Comparison of ENCODE assay signal across 27 cellular contexts in the genomic region with DNA sequence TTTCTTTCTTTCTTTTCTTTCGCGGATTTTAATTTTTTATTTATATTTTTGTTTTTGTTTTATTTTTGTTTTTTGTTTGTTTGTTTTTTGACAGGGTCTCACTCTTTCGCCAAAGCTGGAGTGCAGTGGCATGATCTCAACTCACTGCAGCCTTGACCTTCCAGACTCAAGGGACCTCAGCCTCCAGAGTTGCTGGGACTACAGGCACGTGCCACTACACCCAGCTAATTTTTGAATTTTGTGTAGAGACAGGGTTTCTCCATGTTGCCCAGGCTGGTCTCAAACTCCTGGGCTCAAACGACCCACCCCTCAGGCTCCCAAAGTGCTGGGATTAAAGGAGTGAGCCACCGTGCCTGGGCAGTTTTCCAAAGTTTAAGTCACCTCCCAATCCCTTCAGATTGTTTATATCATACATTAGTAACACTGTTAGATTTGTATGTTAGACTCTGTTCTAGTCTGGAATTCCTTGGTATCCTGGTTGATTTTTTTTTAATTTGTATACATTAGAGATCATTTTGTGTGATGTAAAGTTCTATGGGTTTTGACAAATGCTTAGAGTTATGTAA.
DNase-seq lines count a peak whose midpoint lies in the region; ATAC-seq and TF ChIP-seq lines count a peak whose summit lies in the region.
"Had no signal": no experiment of that assay in that cellular context is flagged by ENCODE, and none has a peak within 500 bp of the region (broad histone marks: within the 10 kb centered on the region; RNA-seq: fewer than 3 reads in every experiment).

No MANE protein-coding gene starts in this region.

- H3K27me3 Mint-ChIP-seq in nephron progenitor cell (ENCODE audit: low read depth, poor library complexity) = no peaks in the 10 kb centered on the region
- H3K27me3 Mint-ChIP-seq: B cell, IgD-negative memory B cell, naive B cell had no signal

- H3K27me3 ChIP-seq in SK-N-SH (ENCODE audit: insufficient read depth) (no peaks in the 10 kb centered on the region), fibroblast of lung (ENCODE audit: control insufficient read depth, insufficient read depth, low read length) (no peaks in the 10 kb centered on the region)
- H3K27me3 ChIP-seq: testis had no signal

- no peak overlapping the region for H3K4me2 ChIP-seq in SK-N-SH
- H3K4me2 ChIP-seq in fibroblast of lung (ENCODE audit: extremely low read depth, insufficient read depth, low read length) = peak overlapping the region; percentile 35

- no peak overlapping the region for H3K9ac ChIP-seq in SK-N-SH
- H3K9ac ChIP-seq in fibroblast of lung (ENCODE audit: insufficient read depth, low read length) = no peak overlapping the region

- peaks cover 15% of the 10 kb centered on the region for H3K36me3 Mint-ChIP-seq in nephron progenitor cell (ENCODE audit: low read depth)
- H3K36me3 Mint-ChIP-seq: CD8-positive, alpha-beta memory T cell; IgD-negative memory B cell had no signal

- POLR2A ChIA-PET in SK-N-SH (lab: Yijun Ruan, JAX) = no interaction called here

- CTCF ChIA-PET in SK-N-SH (lab: Yijun Ruan, JAX) = no interaction called here

- no peak; the same call in 2 of the 3 replicates for ATAC-seq in SK-N-SH treated with all-trans-retinoic acid at 6 μM for 48 hours
- ATAC-seq in HG02759 (IDR thresholded peaks at IDR 0.05; ENCODE audit: unreplicated experiment) = no peak
- ATAC-seq in HG02973 (IDR thresholded peaks at IDR 0.05; ENCODE audit: unreplicated experiment) = no peak
- ATAC-seq: activated CD8-positive, alpha-beta T cell treated with anti-CD3 and anti-CD28 coated beads, Interleukin-2, amount 10 ng/mL, durations not matched to agents 7 days and 5 days; activated naive CD4-positive, alpha-beta T cell treated with anti-CD3 and anti-CD28 coated beads, Interleukin-2, amount 50 U/mL, for 72 hours; esophagus mucosa; left lobe of liver; T-helper 17 cell had no signal

- H3K79me2 ChIP-seq in SK-N-SH (ENCODE audit: insufficient read depth) = no peaks in the 10 kb centered on the region
- H3K79me2 ChIP-seq in fibroblast of lung (ENCODE audit: control insufficient read depth, insufficient read depth, low read length) = no peaks in the 10 kb centered on the region

- H3K27ac ChIP-seq in SK-N-SH (ENCODE audit: low read depth in 2 of 2, low read length in 1 of 2) (no peak overlapping the region; a peak in 1 of 4 replicates), fibroblast of lung (ENCODE audit: insufficient read depth, low read length) (no peak overlapping the region)
- H3K27ac ChIP-seq: testis had no signal

- 66% methylated on average over 6 of the region's 6 CpGs for WGBS in SK-N-SH (ENCODE audit: low lambda C conversion rate)

- no peaks in the 10 kb centered on the region; a peak in 1 of 4 replicates for H3K4me1 ChIP-seq in SK-N-SH (ENCODE audit: control insufficient read depth in 1 of 2, insufficient read depth in 2 of 2, low read depth in 1 of 2, low read length in 1 of 2)
- H3K4me1 ChIP-seq in fibroblast of lung (ENCODE audit: control insufficient read depth, extremely low read depth, insufficient read depth, low read length) = peaks cover 4% of the 10 kb centered on the region
- H3K4me1 ChIP-seq: testis had no signal

- H3F3A ChIP-seq in SK-N-SH (replicated peaks; ENCODE audit: insufficient read depth) = no peaks in the 10 kb centered on the region

- H3K27ac Mint-ChIP-seq in nephron progenitor cell = no peak overlapping the region
- H3K27ac Mint-ChIP-seq: activated CD8-positive, alpha-beta T cell treated with anti-CD3 and anti-CD28 coated beads, Interleukin-2, amount 10 ng/mL, durations not matched to agents 7 days and 5 days; activated naive CD4-positive, alpha-beta T cell treated with anti-CD3 and anti-CD28 coated beads, Interleukin-2, amount 50 U/mL, for 72 hours; activated T-helper 2 cell treated with anti-CD3 and anti-CD28 coated beads, Interferon-gamma antibody, Interleukin-2, Interleukin-4, amounts not matched to agents 10 μg/mL and 5 μg/mL and 100 μg/mL, durations not matched to agents 14 hours and 24 hours and 36 hours; B cell; CD8-positive, alpha-beta memory T cell; IgD-negative memory B cell; naive B cell; T-helper 17 cell had no signal

- no peaks in the 10 kb centered on the region for H4K20me1 ChIP-seq in SK-N-SH (ENCODE audit: insufficient read depth)
- no peaks in the 10 kb centered on the region for H4K20me1 ChIP-seq in fibroblast of lung (ENCODE audit: control insufficient read depth, extremely low read depth, insufficient read depth, low read length)

- H3K36me3 ChIP-seq in SK-N-SH (replicated peaks in 1 of 2; ENCODE audit: control insufficient read depth in 1 of 2, insufficient read depth in 2 of 2, low read length in 1 of 2) (no peaks in the 10 kb centered on the region), fibroblast of lung (ENCODE audit: control insufficient read depth, insufficient read depth, low read length) (no peaks in the 10 kb centered on the region)

- H3K9me3 ChIP-seq in SK-N-SH (no peaks in the 10 kb centered on the region), fibroblast of lung (ENCODE audit: control insufficient read depth, insufficient read depth, low read depth, low read length) (no peaks in the 10 kb centered on the region)
- H3K9me3 ChIP-seq: testis had no signal

- no peaks in the 10 kb centered on the region for H3K9me2 ChIP-seq in SK-N-SH

- TF ChIP-seq CTCF in SK-N-SH (IDR thresholded peaks at IDR 0.05) (no peak), fibroblast of lung (conservative IDR thresholded peaks at IDR 0.05 in 1 of 2, IDR thresholded peaks at IDR 0.05 in 1 of 2; ENCODE audit: low read depth in 1 of 2, low read length in 2 of 2) (no peak), nephron progenitor cell (IDR thresholded peaks at IDR 0.05) (no peak)

- H3K4me1 Mint-ChIP-seq in nephron progenitor cell = peaks cover 7% of the 10 kb centered on the region
- H3K4me1 Mint-ChIP-seq: B cell; CD8-positive, alpha-beta memory T cell; IgD-negative memory B cell; naive B cell; T-helper 17 cell had no signal

- TF ChIP-seq EP300 in SK-N-SH (IDR thresholded peaks at IDR 0.05; ENCODE audit: borderline replicate concordance in 1 of 2, low read depth in 1 of 2, low read length in 1 of 2) = no peak

- DNase-seq in SK-N-SH = no peak
- DNase-seq in M059J (ENCODE audit: low read depth) = peak; percentile 12
- peak; percentile 43 to 52 for DNase-seq in fibroblast of lung (ENCODE audit: low read depth in 2 of 2)
- DNase-seq in nephron progenitor cell = no peak
- DNase-seq in G401 (ENCODE audit: low spot score) = no peak
- DNase-seq: 8988T; activated CD8-positive, alpha-beta T cell treated with anti-CD3 and anti-CD28 coated beads, Interleukin-2, amount 10 ng/mL, durations not matched to agents 7 days and 5 days; anterior cingulate cortex; CD8-positive, alpha-beta memory T cell; cortex of kidney; hypothalamus; naive B cell; NCI-H2029; NCI-H526; stimulated activated CD4-positive, alpha-beta T cell treated with anti-CD3 and anti-CD28 coated beads, Interleukin-15, amount 100 ng/mL, for 24 hours; stimulated activated naive CD4-positive, alpha-beta T cell; T-helper 17 cell; testis had no signal

- in situ Hi-C loops in G401 (cut with HindIII; ENCODE audit: low sequenced_read_pairs) = no loop called here

- H2AFZ ChIP-seq in SK-N-SH (ENCODE audit: low read depth) (0 out of 2 replicates have a peak overlapping the region, but pooled peaks have one; percentile 45), fibroblast of lung (ENCODE audit: low read length) (no peak overlapping the region)

- no peak for TF ChIP-seq RAD21 in SK-N-SH (IDR thresholded peaks at IDR 0.05; ENCODE audit: low read length)

- no peak overlapping the region for H3K4me3 Mint-ChIP-seq in nephron progenitor cell
- H3K4me3 Mint-ChIP-seq: activated CD8-positive, alpha-beta T cell treated with anti-CD3 and anti-CD28 coated beads, Interleukin-2, amount 10 ng/mL, durations not matched to agents 7 days and 5 days; B cell; CD8-positive, alpha-beta memory T cell; IgD-negative memory B cell; naive B cell; T-helper 17 cell had no signal

- no peak overlapping the region for H3K4me3 ChIP-seq in SK-N-SH (ENCODE audit: low read depth in 2 of 2, low read length in 1 of 2)
- no peak overlapping the region for H3K4me3 ChIP-seq in fibroblast of lung (replicated peaks in 1 of 4; ENCODE audit: control extremely low read depth in 1 of 4, insufficient read depth in 1 of 4, low read depth in 3 of 4, low read length in 4 of 4)
- H3K4me3 ChIP-seq: testis had no signal

- peaks cover 19% of the 10 kb centered on the region for H3K9me3 Mint-ChIP-seq in nephron progenitor cell

TF ChIP-seq in SK-N-SH, 30 proteins besides CTCF, POLR2A, EP300 and RAD21 (continues in another document):
- TF ChIP-seq SIN3A (IDR thresholded peaks at IDR 0.05; ENCODE audit: borderline replicate concordance, low read depth, low read length) = no peak
- no peak for TF ChIP-seq MXI1 (IDR thresholded peaks at IDR 0.05; ENCODE audit: low read depth, low read length)
- no peak for TF ChIP-seq FOSL2 (IDR thresholded peaks at IDR 0.05; ENCODE audit: borderline replicate concordance, low read depth)
- no peak for TF ChIP-seq ELF1 (IDR thresholded peaks at IDR 0.05)
- TF ChIP-seq YY1 (IDR thresholded peaks at IDR 0.05; ENCODE audit: low read depth) = no peak
- TF ChIP-seq MEF2A (IDR thresholded peaks at IDR 0.05; ENCODE audit: borderline replicate concordance, low read depth) = no peak
- no peak for TF ChIP-seq POLR2AphosphoS5 (IDR thresholded peaks at IDR 0.05; ENCODE audit: low read depth, low read length)
- no peak for TF ChIP-seq RXRA (IDR thresholded peaks at IDR 0.05; ENCODE audit: borderline replicate concordance, low read depth)
- TF ChIP-seq NFIC (IDR thresholded peaks at IDR 0.05; ENCODE audit: borderline replicate concordance) = no peak
- no peak for TF ChIP-seq SMC3 (IDR thresholded peaks at IDR 0.05; ENCODE audit: low read depth, low read length)
- TF ChIP-seq TEAD4 (IDR thresholded peaks at IDR 0.05; ENCODE audit: borderline replicate concordance, insufficient read depth) = no peak

TF ChIP-seq in SK-N-SH treated with all-trans-retinoic acid at 6 μM for 48 hours, 23 proteins besides CTCF, POLR2A, EP300 and RAD21:
- TF ChIP-seq ARNTL (CRISPR knock-in tag; IDR thresholded peaks at IDR 0.05; ENCODE audit: borderline replicate concordance, low read depth) = no peak

Comparison
In these comparisons a context has a peak if more than half of its experiments do, and no peak if none do; other contexts are left out.
1. DNase-seq: peak in M059J (single experiment) and fibroblast of lung (2 of 2); none in SK-N-SH (single experiment), nephron progenitor cell (single experiment) and G401 (single experiment).